In the genomic region with DNA sequence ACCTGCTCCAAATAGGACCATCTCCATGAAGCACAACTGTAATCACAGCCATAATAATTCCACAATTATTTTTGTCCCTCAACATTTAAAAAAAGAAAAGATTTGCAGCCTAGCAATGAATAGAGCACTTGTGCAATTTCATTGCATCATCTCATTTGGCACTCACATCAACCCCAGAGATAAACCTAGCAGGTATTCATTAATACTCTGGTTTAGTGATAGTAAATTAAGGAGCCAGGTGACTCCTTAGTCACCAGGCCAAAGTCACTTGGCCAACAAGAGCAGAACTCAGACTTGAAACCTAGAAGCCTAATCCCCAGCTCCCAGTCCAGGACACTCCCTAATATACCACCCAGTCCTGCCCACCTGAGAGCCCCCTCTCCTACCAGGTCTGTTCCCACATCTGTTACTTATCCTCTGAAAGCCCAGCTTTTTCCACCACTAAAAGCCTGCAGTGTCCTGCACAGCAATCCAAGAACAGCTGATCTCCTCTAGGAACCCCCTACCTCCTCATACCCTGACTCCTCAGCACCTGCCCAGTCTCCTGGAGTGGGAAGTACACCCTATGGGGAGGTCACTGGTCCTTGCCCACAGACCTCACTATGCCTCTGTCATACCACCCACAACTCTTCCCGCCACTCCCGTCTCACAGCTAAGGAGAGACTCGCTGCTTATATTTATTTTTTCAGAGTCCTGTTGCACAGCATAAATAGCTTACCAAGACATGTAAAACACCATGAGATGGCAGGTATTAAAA, we compare ENCODE assay signal across 1 cellular context.
TF ChIP-seq lines count a peak whose summit lies in the region.

No MANE protein-coding gene starts in this region.

TF ChIP-seq in HepG2, 621 proteins besides CTCF, POLR2A, EP300 and RAD21:
- TF ChIP-seq CEBPB (IDR thresholded peaks at IDR 0.05; ENCODE audit: borderline replicate concordance, low read depth, low read length) (0 out of 2 replicates have a peak, but pooled peaks have one; percentile 21), HMGA1 (CRISPR knock-in tag; conservative IDR thresholded peaks at IDR 0.05) (no peak), FOXO1 (CRISPR knock-in tag; IDR thresholded peaks at IDR 0.05) (no peak), MTA1 (CRISPR knock-in tag; IDR thresholded peaks at IDR 0.05; ENCODE audit: borderline replicate concordance) (no peak), ZNF367 (CRISPR knock-in tag; IDR thresholded peaks at IDR 0.05; ENCODE audit: borderline replicate concordance) (no peak)
